In genomic region chr9:33044677-33045282, GRCh38 we compare ENCODE assay signal across 1 cellular context.
TF ChIP-seq lines count a peak whose summit lies in the region.

No MANE protein-coding gene starts in this region.

TF ChIP-seq in HepG2, 621 proteins besides CTCF, POLR2A, EP300 and RAD21:
- TF ChIP-seq ZNF20 (CRISPR knock-in tag; IDR thresholded peaks at IDR 0.05) (no peak), LRRFIP1 (CRISPR knock-in tag; conservative IDR thresholded peaks at IDR 0.05) (no peak), RBFOX2 (IDR thresholded peaks at IDR 0.05; ENCODE audit: low read depth, low read length) (0 out of 2 replicates have a peak, but pooled peaks have one; percentile 16), STAG1 (CRISPR knock-in tag; IDR thresholded peaks at IDR 0.05) (0 out of 2 replicates have a peak, but pooled peaks have one; percentile 10), FOXJ3 (CRISPR knock-in tag; IDR thresholded peaks at IDR 0.05; ENCODE audit: borderline replicate concordance) (no peak)
